23 cellular contexts compared by ENCODE assay signal in genomic region chr9:108709126-108709525, GRCh38.
"Had no signal": no experiment of that assay in that cellular context is flagged by ENCODE, and none has a peak within 500 bp of the region (broad histone marks: within the 10 kb centered on the region; RNA-seq: fewer than 3 reads in every experiment).

No MANE protein-coding gene starts in this region.

- H3K9me3 ChIP-seq: body of pancreas, heart left ventricle, mucosa of descending colon, transverse colon had no signal

- H3K4me1 Mint-ChIP-seq: stimulated activated effector memory CD8-positive, alpha-beta T cell treated with anti-CD3 and anti-CD28 coated beads, Interleukin-12 subunit alpha, Interleukin-12 subunit beta, amount 100 ng/mL, for 72 hours had no signal

- H3K36me3 ChIP-seq: heart left ventricle, transverse colon had no signal

- ATAC-seq: activated CD8-positive, alpha-beta T cell treated with anti-CD3 and anti-CD28 coated beads for 36 hours; activated naive CD4-positive, alpha-beta T cell treated with anti-CD3 and anti-CD28 coated beads, Interleukin-2, amount 50 U/mL, for 72 hours; activated T-cell treated with anti-CD3 and anti-CD28 coated beads, Interleukin-2, amount 50 U/mL, for 72 hours; body of pancreas; effector memory CD8-positive, alpha-beta T cell; left lobe of liver; mucosa of descending colon; natural killer cell treated with Interleukin-12 subunit alpha and Interleukin-12 subunit beta and Interleukin-15 and Interleukin-18, amount 100 ng/mL, for 72 hours; stimulated activated effector memory CD8-positive, alpha-beta T cell treated with anti-CD3 and anti-CD28 coated beads, Interleukin-12 subunit alpha, Interleukin-12 subunit beta, amount 100 ng/mL, for 72 hours; WTC11 had no signal

- H3K27me3 ChIP-seq: body of pancreas, heart left ventricle, transverse colon had no signal

- H3K36me3 Mint-ChIP-seq: stimulated activated effector memory CD8-positive, alpha-beta T cell treated with anti-CD3 and anti-CD28 coated beads, Interleukin-12 subunit alpha, Interleukin-12 subunit beta, amount 100 ng/mL, for 72 hours had no signal

- H3K27ac Mint-ChIP-seq: activated CD8-positive, alpha-beta T cell treated with anti-CD3 and anti-CD28 coated beads for 36 hours; activated naive CD4-positive, alpha-beta T cell treated with anti-CD3 and anti-CD28 coated beads, Interleukin-2, amount 50 U/mL, for 72 hours; activated T-cell treated with anti-CD3 and anti-CD28 coated beads, Interleukin-2, amount 50 U/mL, for 72 hours; effector memory CD8-positive, alpha-beta T cell; natural killer cell treated with Interleukin-12 subunit alpha and Interleukin-12 subunit beta and Interleukin-15 and Interleukin-18, amount 100 ng/mL, for 72 hours; stimulated activated effector memory CD8-positive, alpha-beta T cell treated with anti-CD3 and anti-CD28 coated beads, Interleukin-12 subunit alpha, Interleukin-12 subunit beta, amount 100 ng/mL, for 72 hours; stimulated activated naive CD8-positive, alpha-beta T cell treated with anti-CD3 and anti-CD28 coated beads, Interleukin-15, Interleukin-2, amounts not matched to agents 100 ng/mL and 50 ng/mL, for 24 hours; WTC11 had no signal

- DNase-seq: activated CD4-positive, alpha-beta T cell treated with anti-CD3 and anti-CD28 coated beads for 1 hour; activated CD4-positive, alpha-beta T cell treated with anti-CD3 and anti-CD28 coated beads, Interleukin-2, amount 50 U/mL, for 1 hour; activated CD8-positive, alpha-beta T cell treated with anti-CD3 and anti-CD28 coated beads for 36 hours; activated naive CD4-positive, alpha-beta T cell; activated T-cell treated with anti-CD3 and anti-CD28 coated beads for 4 hours; activated T-cell treated with anti-CD3 and anti-CD28 coated beads, Interleukin-2, amount 50 U/mL, for 72 hours; body of pancreas; cerebellar nuclear complex; effector memory CD8-positive, alpha-beta T cell; erythroblast; mucosa of descending colon; small intestine; stimulated activated CD4-positive, alpha-beta T cell treated with anti-CD3 and anti-CD28 coated beads, Interleukin-4, amount 100 ng/mL, for 24 hours; T-helper 2 cell; transverse colon had no signal

- H3K4me3 Mint-ChIP-seq: activated CD8-positive, alpha-beta T cell treated with anti-CD3 and anti-CD28 coated beads for 36 hours; activated T-cell treated with anti-CD3 and anti-CD28 coated beads, Interleukin-2, amount 50 U/mL, for 72 hours; effector memory CD8-positive, alpha-beta T cell; natural killer cell treated with Interleukin-12 subunit alpha and Interleukin-12 subunit beta and Interleukin-15 and Interleukin-18, amount 100 ng/mL, for 72 hours; stimulated activated effector memory CD8-positive, alpha-beta T cell treated with anti-CD3 and anti-CD28 coated beads, Interleukin-12 subunit alpha, Interleukin-12 subunit beta, amount 100 ng/mL, for 72 hours; stimulated activated naive CD8-positive, alpha-beta T cell treated with anti-CD3 and anti-CD28 coated beads, Interleukin-15, Interleukin-2, amounts not matched to agents 100 ng/mL and 50 ng/mL, for 24 hours; WTC11 had no signal

- H3K27me3 Mint-ChIP-seq: activated CD8-positive, alpha-beta T cell treated with anti-CD3 and anti-CD28 coated beads for 36 hours; natural killer cell treated with Interleukin-12 subunit alpha and Interleukin-12 subunit beta and Interleukin-15 and Interleukin-18, amount 100 ng/mL, for 72 hours had no signal

- H3K27ac ChIP-seq: body of pancreas had no signal

- H3K4me1 ChIP-seq: body of pancreas, transverse colon had no signal

- H3K4me3 ChIP-seq: body of pancreas, coronary artery, heart left ventricle, mucosa of descending colon, transverse colon had no signal
